8 cellular contexts compared by ENCODE assay signal in genomic region chr5:177607452-177608192, GRCh38. TPM values are rescaled to one million over a fixed set of nuclear protein-coding genes. Genes with fewer than 3 reads are reported as not detected.
DNase-seq lines count a peak whose midpoint lies in the region; ATAC-seq and TF ChIP-seq lines count a peak whose summit lies in the region.

No MANE protein-coding gene starts in this region.

- H3K9me3 ChIP-seq in OCI-LY3 (ENCODE audit: insufficient read depth, low read length), result no peaks in the 10 kb centered on the region
- no peaks in the 10 kb centered on the region for H3K9me3 ChIP-seq in naive thymus-derived CD4-positive, alpha-beta T cell (ENCODE audit: control insufficient read depth in 2 of 3, low read length in 3 of 3)

- H3K4me1 ChIP-seq in OCI-LY3 (ENCODE audit: low read length), result no peaks in the 10 kb centered on the region
- no peaks in the 10 kb centered on the region for H3K4me1 ChIP-seq in naive thymus-derived CD4-positive, alpha-beta T cell (ENCODE audit: control insufficient read depth in 2 of 2, insufficient read depth in 2 of 2, low read length in 2 of 2)

- ATAC-seq in esophagus mucosa, result peak; percentile 80
- ATAC-seq in naive thymus-derived CD4-positive, alpha-beta T cell, result peak; percentile 87
- ATAC-seq in GM21367 (IDR thresholded peaks at IDR 0.05; ENCODE audit: unreplicated experiment), result no peak

- peaks cover 0 to 5% (median 0%) of the 10 kb centered on the region in 5 donors for H3K36me3 Mint-ChIP-seq in naive thymus-derived CD4-positive, alpha-beta T cell

- H3K4me3 Mint-ChIP-seq in naive thymus-derived CD4-positive, alpha-beta T cell, result peak overlapping the region in 1 of 10 donors; percentile 53

- TF ChIP-seq CTCF in GM12873 (IDR thresholded peaks at IDR 0.05; ENCODE audit: insufficient read depth, low read depth, low read length, missing control alignments) (peak; percentile 82), OCI-LY3 (IDR thresholded peaks at IDR 0.05; ENCODE audit: low read depth, low read length) (peak; percentile 60)

- H3K4me2 ChIP-seq in OCI-LY3 (ENCODE audit: low read length), result no peak overlapping the region

- H3K27me3 Mint-ChIP-seq in naive thymus-derived CD4-positive, alpha-beta T cell, result no peaks in the 10 kb centered on the region

- H3K9ac ChIP-seq in OCI-LY3 (ENCODE audit: low read length), result no peak overlapping the region

- no peak overlapping the region for H2AFZ ChIP-seq in OCI-LY3 (ENCODE audit: low read depth, low read length)

- H3K4me3 ChIP-seq in OCI-LY3 (ENCODE audit: low read length), result no peak overlapping the region
- H3K4me3 ChIP-seq in naive thymus-derived CD4-positive, alpha-beta T cell (ENCODE audit: low read length), result no peak overlapping the region

- H3K9me3 Mint-ChIP-seq in naive thymus-derived CD4-positive, alpha-beta T cell, result no peaks in the 10 kb centered on the region

- POLR2A ChIA-PET in naive thymus-derived CD4-positive, alpha-beta T cell (lab: Charles Lee), result no interaction called here

- peaks cover 22% of the 10 kb centered on the region for H3K36me3 ChIP-seq in OCI-LY3 (replicated peaks; ENCODE audit: low read depth, low read length)
- peaks cover 0 to 43% (median 0%) of the 10 kb centered on the region in 3 experiments for H3K36me3 ChIP-seq in naive thymus-derived CD4-positive, alpha-beta T cell (ENCODE audit: control insufficient read depth in 2 of 3, insufficient read depth in 3 of 3, low read length in 3 of 3)

- H3K27ac Mint-ChIP-seq in naive thymus-derived CD4-positive, alpha-beta T cell, result peak overlapping the region in 1 of 9 donors; percentile 30

- no peaks in the 10 kb centered on the region for H3K79me2 ChIP-seq in OCI-LY3 (ENCODE audit: low read length)

- H3K4me1 Mint-ChIP-seq in naive thymus-derived CD4-positive, alpha-beta T cell, result peaks cover 4 to 34% (median 26%) of the 10 kb centered on the region in 7 donors

- DNase-seq in HuH-7.5 (ENCODE audit: low spot score) (peak; percentile 93), activated T-cell treated with anti-CD3 and anti-CD28 coated beads for 24 hours (ENCODE audit: low read depth) (peak; percentile 58), stromal cell of bone marrow (ENCODE audit: low read depth) (peak; percentile 54)
- DNase-seq in naive thymus-derived CD4-positive, alpha-beta T cell, result peak; percentile 38 to 67 (median 63)

- no peaks in the 10 kb centered on the region for H3K27me3 ChIP-seq in OCI-LY3 (ENCODE audit: low read depth, low read length)
- no peaks in the 10 kb centered on the region for H3K27me3 ChIP-seq in naive thymus-derived CD4-positive, alpha-beta T cell (ENCODE audit: control insufficient read depth in 2 of 2, insufficient read depth in 2 of 2, low read length in 2 of 2)

- no peak overlapping the region for H3K27ac ChIP-seq in OCI-LY3 (ENCODE audit: low read length)
- no peak overlapping the region for H3K27ac ChIP-seq in naive thymus-derived CD4-positive, alpha-beta T cell (ENCODE audit: low read depth, low read length)

- CTCF ChIA-PET in naive thymus-derived CD4-positive, alpha-beta T cell (lab: Charles Lee), result interaction anchor here (0.6 to 1.5 kb wide), 5 partner anchors 9 to 456 kb away, joined by 3 to 8 read pairs (median 4); partner anchors contain the start of gene TMED9

- H4K20me1 ChIP-seq in OCI-LY3 (ENCODE audit: insufficient read depth, low read length), result 0 out of 2 replicates have a peak, but pooled peaks cover 3% of the 10 kb centered on the region

- intact Hi-C loops in naive thymus-derived CD4-positive, alpha-beta T cell (cut with micrococcal nuclease), result loop anchor here (1.0 to 10.0 kb wide), 2 partner anchors 455 to 547 kb away; partner anchors contain the start of gene NHP2 (in 1 of the 2)

RNA-seq across cellular contexts. Expression of gene B4GALT7, which starts 7.7 kb away (rescaled TPM):
- 13.1 TPM for total RNA-seq in esophagus mucosa
- 10 to 100 TPM; 25.4 to 42.2 (median 32.1) TPM for total RNA-seq in naive thymus-derived CD4-positive, alpha-beta T cell
- polyA plus RNA-seq in naive thymus-derived CD4-positive, alpha-beta T cell, result 10 to 100 TPM; 18.8 to 24.9 TPM

RNA-seq across cellular contexts. Expression of gene TMED9, which starts 15.6 kb away (rescaled TPM):
- total RNA-seq in esophagus mucosa, result 116 TPM
- 100 to 1,000 TPM in 1 of 5 experiments, 10 to 100 TPM in 4; 50.5 to 144 (median 67.5) TPM for total RNA-seq in naive thymus-derived CD4-positive, alpha-beta T cell
- 100 to 1,000 TPM in 1 of 2 donors, 10 to 100 TPM in 1; 99.7 to 103 TPM for polyA plus RNA-seq in naive thymus-derived CD4-positive, alpha-beta T cell

RNA-seq across cellular contexts. Expression of gene FAM193B, which starts 53.3 kb away (rescaled TPM):
- 31.6 TPM for total RNA-seq in esophagus mucosa
- 100 to 1,000 TPM; 102 to 275 (median 175) TPM for total RNA-seq in naive thymus-derived CD4-positive, alpha-beta T cell
- polyA plus RNA-seq in naive thymus-derived CD4-positive, alpha-beta T cell, result 1 to 10 TPM; 4.1 TPM
